In genomic region chr14:33692762-33693161, GRCh38 we compare ENCODE assay signal across 13 cellular contexts.
DNase-seq lines count a peak whose midpoint lies in the region; ATAC-seq and TF ChIP-seq lines count a peak whose summit lies in the region.
"Had no signal": no experiment of that assay in that cellular context is flagged by ENCODE, and none has a peak within 500 bp of the region (broad histone marks: within the 10 kb centered on the region; RNA-seq: fewer than 3 reads in every experiment).

No MANE protein-coding gene starts in this region.

- POLR2A ChIA-PET in AG04449 (lab: Yijun Ruan, JAX): no interaction called here
- POLR2A ChIA-PET in IMR-90 (lab: Charles Lee; ENCODE audit: unreplicated experiment): no interaction called here

- H3K4me2 ChIP-seq in IMR-90 (ENCODE audit: low read depth, low read length): no peak overlapping the region

- no peaks in the 10 kb centered on the region for H4K20me1 ChIP-seq in IMR-90 (ENCODE audit: insufficient read depth, low read length)

- no peaks in the 10 kb centered on the region for H3K9me1 ChIP-seq in IMR-90 (ENCODE audit: insufficient read depth, low read length)

- H2AK5ac ChIP-seq in IMR-90 (ENCODE audit: low read depth, low read length): no peak overlapping the region

- H3K14ac ChIP-seq in IMR-90 (replicated peaks; ENCODE audit: low read depth, low read length): no peak overlapping the region

- dilution Hi-C loops in IMR-90 (cut with HindIII; ENCODE audit: low sequenced_read_pairs, unreplicated experiment): no loop called here

- H3K56ac ChIP-seq in IMR-90 (ENCODE audit: extremely low read depth, insufficient read depth, low read length): no peak overlapping the region

- intact Hi-C loops in IMR-90 (cut with micrococcal nuclease) (no loop called here), uterus (cut with DNase I; ENCODE audit: low total_unique reads) (no loop called here)

- no peak overlapping the region for H4K5ac ChIP-seq in IMR-90 (ENCODE audit: low read depth, low read length)

- H3K4me3 ChIP-seq in AG04449 (ENCODE audit: low read depth, low read length) (no peak overlapping the region; the same call in 1 of the 2 replicates), IMR-90 (ENCODE audit: insufficient read depth, low read depth, low read length) (no peak overlapping the region), cardiac fibroblast (replicated peaks in 1 of 2; ENCODE audit: low read depth in 2 of 2, low read length in 2 of 2) (no peak overlapping the region), uterus (no peak overlapping the region)

- H3K27ac ChIP-seq in IMR-90 (ENCODE audit: insufficient read depth, low read length): no peak overlapping the region
- H3K27ac ChIP-seq in uterus: no peak overlapping the region
- H3K27ac ChIP-seq: neutrophil had no signal

- no peak overlapping the region for H2AFZ ChIP-seq in IMR-90 (replicated peaks; ENCODE audit: low read length, poor library complexity)

- H2BK5ac ChIP-seq in IMR-90 (ENCODE audit: low read depth, low read length, poor library complexity, severe bottlenecking): no peak overlapping the region

- ATAC-seq in IMR-90 (ENCODE audit: low read depth) (peak; percentile 11; the same call in 1 of the 2 replicates), HG02884 (IDR thresholded peaks at IDR 0.05; ENCODE audit: unreplicated experiment) (no peak)
- ATAC-seq: activated CD8-positive, alpha-beta memory T cell treated with anti-CD3 and anti-CD28 coated beads, Interleukin-2, amount 10 ng/mL, durations not matched to agents 7 days and 5 days had no signal

- H2BK120ac ChIP-seq in IMR-90 (ENCODE audit: low read depth, low read length): no peak overlapping the region

- no peak overlapping the region for H4K91ac ChIP-seq in IMR-90 (ENCODE audit: insufficient read depth, low read depth, low read length)

- in situ Hi-C loops in IMR-90 (cut with MboI; ENCODE audit: low sequenced_read_pairs): no loop called here

- no peak overlapping the region for H3K4ac ChIP-seq in IMR-90 (ENCODE audit: low read depth, low read length)

- no peak overlapping the region for H4K8ac ChIP-seq in IMR-90 (ENCODE audit: low read depth in 2 of 2, low read length in 2 of 2)

- H3K9ac ChIP-seq in IMR-90 (ENCODE audit: low read depth, low read length): no peak overlapping the region

- BruUV-seq in IMR-90 (replicated peaks; lab: Mats Ljungman, UMichigan): no TSS peak

- H2BK20ac ChIP-seq in IMR-90 (ENCODE audit: low read depth, low read length): no peak overlapping the region

- no peak overlapping the region for H3K23ac ChIP-seq in IMR-90 (ENCODE audit: low read depth, low read length)

- no peak overlapping the region for H2AK9ac ChIP-seq in IMR-90 (replicated peaks; ENCODE audit: low read depth, low read length, poor library complexity)

- no CpG with 5 or more reads among the region's 2 CpGs for WGBS in IMR-90 (ENCODE audit: extremely low coverage in 2 of 2, insufficient read length in 1 of 2), 2 experiments

- H3K27me3 ChIP-seq in IMR-90 (ENCODE audit: control insufficient read depth, insufficient read depth, low read length) (no peaks in the 10 kb centered on the region), uterus (no peaks in the 10 kb centered on the region)
- H3K27me3 ChIP-seq: neutrophil had no signal

- TF ChIP-seq CTCF in AG04449 (IDR thresholded peaks at IDR 0.05; ENCODE audit: insufficient read depth, low read length, missing control alignments): no peak
- no peak for TF ChIP-seq CTCF in IMR-90 (conservative IDR thresholded peaks at IDR 0.05; ENCODE audit: low read depth, low read length)
- no peak for TF ChIP-seq CTCF in cardiac fibroblast (IDR thresholded peaks at IDR 0.05; ENCODE audit: low read depth, low read length)
- TF ChIP-seq CTCF in uterus (IDR thresholded peaks at IDR 0.05): no peak

- no peaks in the 10 kb centered on the region for H3K79me1 ChIP-seq in IMR-90 (ENCODE audit: low read depth in 1 of 2, low read length in 2 of 2)

- CTCF ChIA-PET in AG04449 (lab: Yijun Ruan, JAX): interaction anchor here (0.7 to 2.7 kb wide), 3 partner anchors 14 to 100 kb away, joined by 3 to 13 read pairs (median 7); no protein-coding TSS in a partner anchor
- CTCF ChIA-PET in IMR-90 (lab: Yijun Ruan, JAX): interaction anchor here (0.6 kb wide), 1 partner anchor 12 kb away, joined by 3 read pairs; no protein-coding TSS in a partner anchor

- H3K18ac ChIP-seq in IMR-90 (ENCODE audit: low read depth, low read length): no peak overlapping the region

- TF ChIP-seq POLR2A in IMR-90 (IDR thresholded peaks at IDR 0.05; ENCODE audit: low read depth, low read length) (no peak), uterus (IDR thresholded peaks at IDR 0.05) (no peak)

- no peak overlapping the region for H2BK15ac ChIP-seq in IMR-90 (ENCODE audit: low read depth, low read length)

- H3K9me3 ChIP-seq in IMR-90 (ENCODE audit: control insufficient read depth, insufficient read depth, low read length) (no peaks in the 10 kb centered on the region), uterus (no peaks in the 10 kb centered on the region)
- H3K9me3 ChIP-seq: neutrophil had no signal

- DNase-seq in AG04449 (ENCODE audit: low read depth, low spot score) (peak; percentile 76), IMR-90 (peak; percentile 24), cardiac fibroblast (ENCODE audit: low read depth in 2 of 2) (peak; percentile 81 to 89), kidney tubule cell (ENCODE audit: low spot score) (peak; percentile 83), NOMO-1 treated with dmso at 0.1 percent for 144 hours (lab: John Stamatoyannopoulos, UW; ENCODE audit: unreplicated experiment) (no peak), uterus (no peak), ecto neural progenitor cell (ENCODE audit: low spot score) (no peak)
- DNase-seq: activated B cell treated with CpG ODN at 0.5 μM for 24 hours; activated CD8-positive, alpha-beta memory T cell treated with anti-CD3 and anti-CD28 coated beads, Interleukin-2, amount 10 ng/mL, durations not matched to agents 7 days and 5 days; activated naive CD4-positive, alpha-beta T cell treated with Interleukin-2 at 50 U/mL for 16 hours; NCI-H1417 treated with DMSO at 0.1 percent for 48 hours had no signal

- no peak for TF ChIP-seq RAD21 in IMR-90 (IDR thresholded peaks at IDR 0.05; ENCODE audit: low read length)

- no peaks in the 10 kb centered on the region for H3K36me3 ChIP-seq in IMR-90 (ENCODE audit: control insufficient read depth, insufficient read depth, low read length)
- no peaks in the 10 kb centered on the region for H3K36me3 ChIP-seq in uterus
- H3K36me3 ChIP-seq: neutrophil had no signal

- H3K4me1 ChIP-seq in IMR-90 (ENCODE audit: control insufficient read depth, insufficient read depth, low read length): no peaks in the 10 kb centered on the region
- no peaks in the 10 kb centered on the region for H3K4me1 ChIP-seq in uterus

TF ChIP-seq in IMR-90, 13 proteins besides CTCF, POLR2A, EP300 and RAD21:
- TF ChIP-seq CEBPB (IDR thresholded peaks at IDR 0.05; ENCODE audit: low read depth, low read length) (no peak), NFE2L2 (IDR thresholded peaks at IDR 0.05; ENCODE audit: low read depth, low read length) (no peak), RCOR1 (IDR thresholded peaks at IDR 0.05; ENCODE audit: insufficient replicate concordance, low read length) (no peak), MAZ (IDR thresholded peaks at IDR 0.05; ENCODE audit: borderline replicate concordance, low read depth, low read length) (no peak), FOS (IDR thresholded peaks at IDR 0.05; ENCODE audit: low read depth, low read length) (no peak), RFX5 (IDR thresholded peaks at IDR 0.05; ENCODE audit: low read depth, low read length) (no peak), ELK1 (IDR thresholded peaks at IDR 0.05; ENCODE audit: borderline replicate concordance, low read depth, low read length) (no peak)
TF ChIP-seq in IMR-90: peak in this region for 0.

Comparison
In these comparisons a context has a peak if more than half of its experiments do, and no peak if none do; other contexts are left out.
1. DNase-seq: peak in AG04449 (single experiment), IMR-90 (single experiment), cardiac fibroblast (2 of 2) and kidney tubule cell (single experiment); none in NOMO-1 treated with dmso at 0.1 percent for 144 hours (single experiment), uterus (0 of 2) and ecto neural progenitor cell (single experiment).